Comparison of ENCODE assay signal across 10 cellular contexts in genomic region chr6:43708857-43709653, GRCh38. TPM values are rescaled to one million over a fixed set of nuclear protein-coding genes. Genes with fewer than 3 reads are reported as not detected.
DNase-seq lines count a peak whose midpoint lies in the region; ATAC-seq and TF ChIP-seq lines count a peak whose summit lies in the region.
"Had no signal": no experiment of that assay in that cellular context is flagged by ENCODE, and none has a peak within 500 bp of the region (broad histone marks: within the 10 kb centered on the region; RNA-seq: fewer than 3 reads in every experiment).

No MANE protein-coding gene starts in this region.

- H3K4me1 ChIP-seq in adrenal gland (replicated peaks in 1 of 2), result peaks cover 10 to 16% of the 10 kb centered on the region in 2 donors
- peaks cover 9% of the 10 kb centered on the region for H3K4me1 ChIP-seq in right cardiac atrium (ENCODE audit: control insufficient read depth, insufficient read depth, low read length)
- peaks cover 9 to 35% of the 10 kb centered on the region in 2 donors for H3K4me1 ChIP-seq in thyroid gland

- no peak overlapping the region for H3K4me3 Mint-ChIP-seq in T-helper 2 cell treated with Interferon-gamma antibody and Interleukin-4, amounts not matched to agents 5 μg/mL and 100 μg/mL, for 36 hours

- no peaks in the 10 kb centered on the region for H3K9me3 Mint-ChIP-seq in T-helper 2 cell treated with Interferon-gamma antibody and Interleukin-4, amounts not matched to agents 5 μg/mL and 100 μg/mL, for 36 hours

- H3K36me3 ChIP-seq in adrenal gland (replicated peaks in 1 of 2) (no peaks in the 10 kb centered on the region), thyroid gland (no peaks in the 10 kb centered on the region)

- WGBS in adrenal gland, 4 donors, result 31 to 41% (median 35%) methylated on average over 5 of the region's 5 CpGs
- WGBS in right cardiac atrium, result 51% methylated on average over 5 of the region's 5 CpGs
- 59 to 70% methylated on average over 5 of the region's 5 CpGs for WGBS in thyroid gland, 2 donors

- no peaks in the 10 kb centered on the region for H3K9me3 ChIP-seq in adrenal gland (replicated peaks in 1 of 3)
- no peaks in the 10 kb centered on the region for H3K9me3 ChIP-seq in right cardiac atrium (ENCODE audit: control insufficient read depth, low read length)
- H3K9me3 ChIP-seq in thyroid gland, result no peaks in the 10 kb centered on the region

- H3K27ac ChIP-seq in adrenal gland (peak overlapping the region in 3 of 5 donors; percentile 67 to 75 (median 71)), right cardiac atrium (ENCODE audit: low read length) (peak overlapping the region; percentile 81), thyroid gland (peak overlapping the region; percentile 15 to 36 (median 25))
- H3K27ac ChIP-seq: foreskin keratinocyte had no signal

- H3K36me3 Mint-ChIP-seq in T-helper 2 cell treated with Interferon-gamma antibody and Interleukin-4, amounts not matched to agents 5 μg/mL and 100 μg/mL, for 36 hours (ENCODE audit: low read depth), result no peaks in the 10 kb centered on the region

- intact Hi-C loops in adrenal gland (cut with DNase I), result no loop called here
- intact Hi-C loops in right cardiac atrium (cut with DNase I), result no loop called here
- intact Hi-C loops in thyroid gland (cut with DNase I), result no loop called here

- TF ChIP-seq CTCF in adrenal gland (IDR thresholded peaks at IDR 0.05) (no peak), thyroid gland (IDR thresholded peaks at IDR 0.05) (no peak)

- H3K27me3 ChIP-seq in adrenal gland, result no peaks in the 10 kb centered on the region
- no peaks in the 10 kb centered on the region for H3K27me3 ChIP-seq in right cardiac atrium (ENCODE audit: control insufficient read depth, insufficient read depth)
- H3K27me3 ChIP-seq in thyroid gland, result no peaks in the 10 kb centered on the region
- H3K27me3 ChIP-seq: foreskin keratinocyte had no signal

- no peak overlapping the region for H3K4me3 ChIP-seq in adrenal gland
- no peak overlapping the region for H3K4me3 ChIP-seq in right cardiac atrium (ENCODE audit: low read length)
- H3K4me3 ChIP-seq in thyroid gland (replicated peaks in 1 of 3), result no peak overlapping the region

- peaks cover 26% of the 10 kb centered on the region for H3K27me3 Mint-ChIP-seq in T-helper 2 cell treated with Interferon-gamma antibody and Interleukin-4, amounts not matched to agents 5 μg/mL and 100 μg/mL, for 36 hours (ENCODE audit: low read depth)

- ATAC-seq in right cardiac atrium, result peak; percentile 76
- ATAC-seq in GM18873 (IDR thresholded peaks at IDR 0.05; ENCODE audit: low FRiP score, unreplicated experiment), result no peak
- ATAC-seq in GM18505 (IDR thresholded peaks at IDR 0.05; ENCODE audit: unreplicated experiment), result no peak
- ATAC-seq: foreskin keratinocyte had no signal

- peak; percentile 38 for DNase-seq in T-helper 2 cell treated with Interferon-gamma antibody and Interleukin-4, amounts not matched to agents 5 μg/mL and 100 μg/mL, for 36 hours (ENCODE audit: low spot score)
- DNase-seq in T-helper 2 cell (no peak), adrenal gland (peak in 5 of 7 donors; percentile 35 to 70 (median 46)), right cardiac atrium (peak in 2 of 3 donors; percentile 60 to 61), thyroid gland (peak in 1 of 2 donors; percentile 9), NCI-H1694 treated with DMSO at 0.1 percent for 48 hours (lab: John Stamatoyannopoulos, UW) (no peak)
- DNase-seq: ACHN, foreskin keratinocyte had no signal

- TF ChIP-seq POLR2A in adrenal gland (IDR thresholded peaks at IDR 0.05), result no peak
- no peak for TF ChIP-seq POLR2A in thyroid gland (IDR thresholded peaks at IDR 0.05)
- TF ChIP-seq POLR2A in GM18505 (IDR thresholded peaks at IDR 0.05; ENCODE audit: borderline replicate concordance, extremely low read depth, insufficient read depth, insufficient read length), result no peak

- peak overlapping the region; percentile 21 for H3K27ac Mint-ChIP-seq in T-helper 2 cell treated with Interferon-gamma antibody and Interleukin-4, amounts not matched to agents 5 μg/mL and 100 μg/mL, for 36 hours

- H3K4me1 Mint-ChIP-seq in T-helper 2 cell treated with Interferon-gamma antibody and Interleukin-4, amounts not matched to agents 5 μg/mL and 100 μg/mL, for 36 hours (ENCODE audit: low read depth), result peaks cover 31% of the 10 kb centered on the region

RNA-seq across cellular contexts. Expression of gene MRPS18A, which starts 21.5 kb away (rescaled TPM):
- total RNA-seq in adrenal gland (10 to 100 TPM; 47.8 to 64.8 (median 52.0) TPM), right cardiac atrium (10 to 100 TPM; 33.1 to 39.0 (median 34.9) TPM), thyroid gland (10 to 100 TPM; 26.3 to 61.1 (median 45.1) TPM)
- polyA plus RNA-seq in adrenal gland (10 to 100 TPM; 24.8 to 75.1 (median 33.1) TPM), right cardiac atrium (58.0 TPM)

Comparison
In these comparisons a context has a peak if more than half of its experiments do, and no peak if none do; other contexts are left out.
1. DNase-seq: peak in T-helper 2 cell treated with Interferon-gamma antibody and Interleukin-4, amounts not matched to agents 5 μg/mL and 100 μg/mL, for 36 hours (single experiment), adrenal gland (5 of 7) and right cardiac atrium (2 of 3); none in T-helper 2 cell (0 of 5) and NCI-H1694 treated with DMSO at 0.1 percent for 48 hours (single experiment).
2. H3K27ac ChIP-seq: peak in every context shown above with its lines; median percentile 81 in right cardiac atrium; 71 in adrenal gland; 25 in thyroid gland.
3. ATAC-seq: peak in right cardiac atrium (2 of 2); none in GM18873 (single experiment) and GM18505 (single experiment).